ENCODE assay signal across 8 cellular contexts in genomic region chr13:49400755-49401659, GRCh38. TPM values are rescaled to one million over a fixed set of nuclear protein-coding genes. Genes with fewer than 3 reads are reported as not detected.
DNase-seq lines count a peak whose midpoint lies in the region; TF ChIP-seq lines count a peak whose summit lies in the region.

No MANE protein-coding gene starts in this region.

- H3K4me3 ChIP-seq in colonic mucosa, result peak overlapping the region; percentile 12
- peak overlapping the region in 1 of 2 experiments; percentile 63 for H3K4me3 ChIP-seq in mesenchymal stem cell (ENCODE audit: insufficient read depth in 1 of 2, low read depth in 1 of 2, low read length in 2 of 2)
- peak overlapping the region; percentile 45 for H3K4me3 ChIP-seq in urinary bladder (ENCODE audit: low read depth, low read length)

- no peak overlapping the region for H3K14ac ChIP-seq in mesenchymal stem cell (ENCODE audit: low read length in 2 of 2)

- H2BK5ac ChIP-seq in mesenchymal stem cell (ENCODE audit: low read depth, low read length, poor library complexity, severe bottlenecking), result no peak overlapping the region

- in situ Hi-C loops in GM13977 (cut with MboI; ENCODE audit: low pct_unique_long_range_greater_than_20kb, low sequenced_read_pairs, unreplicated experiment), result no loop called here

- H3K9me3 ChIP-seq in colonic mucosa (no peaks in the 10 kb centered on the region), mesenchymal stem cell (ENCODE audit: control insufficient read depth, low read length) (peaks cover 4% of the 10 kb centered on the region)

- TF ChIP-seq CTCF in GM13977 (IDR thresholded peaks at IDR 0.05; ENCODE audit: extremely low read depth, insufficient read depth, missing control alignments) (no peak), colonic mucosa (IDR thresholded peaks at IDR 0.05) (no peak)

- no peak overlapping the region for H4K8ac ChIP-seq in mesenchymal stem cell (ENCODE audit: low read length)

- no peak overlapping the region for H2AFZ ChIP-seq in mesenchymal stem cell (ENCODE audit: low read depth, low read length)

- H3K36me3 ChIP-seq in colonic mucosa, result no peaks in the 10 kb centered on the region
- H3K36me3 ChIP-seq in mesenchymal stem cell (ENCODE audit: control insufficient read depth in 1 of 2, insufficient read depth in 2 of 2, low read depth in 1 of 2, low read length in 2 of 2), result peaks cover 0 to 3% of the 10 kb centered on the region in 2 experiments
- no peaks in the 10 kb centered on the region for H3K36me3 ChIP-seq in urinary bladder (ENCODE audit: insufficient read depth)

- H3K9ac ChIP-seq in colonic mucosa (ENCODE audit: low read depth in 2 of 2, low read length in 2 of 2), result peak overlapping the region in 1 of 2 donors; percentile 7
- peak overlapping the region; percentile 81 for H3K9ac ChIP-seq in mesenchymal stem cell (ENCODE audit: low read length)

- H2AK5ac ChIP-seq in mesenchymal stem cell (ENCODE audit: low read length, severe bottlenecking), result no peak overlapping the region

- H3K23ac ChIP-seq in mesenchymal stem cell (ENCODE audit: low read length in 2 of 2), result no peak overlapping the region

- H2BK120ac ChIP-seq in mesenchymal stem cell (ENCODE audit: low read depth, low read length), result no peak overlapping the region

- no peak overlapping the region for H3K18ac ChIP-seq in mesenchymal stem cell (ENCODE audit: low read depth in 1 of 2, low read length in 2 of 2)

- H2BK15ac ChIP-seq in mesenchymal stem cell (ENCODE audit: low read depth, poor library complexity, severe bottlenecking), result no peak overlapping the region

- H3K4me1 ChIP-seq in colonic mucosa (no peaks in the 10 kb centered on the region), mesenchymal stem cell (ENCODE audit: control insufficient read depth, insufficient read depth, low read depth, low read length) (no peaks in the 10 kb centered on the region), urinary bladder (ENCODE audit: insufficient read depth) (no peaks in the 10 kb centered on the region)

- H3K27ac ChIP-seq in colonic mucosa (peak overlapping the region; percentile 66), mesenchymal stem cell (ENCODE audit: low read length, poor library complexity, severe bottlenecking) (no peak overlapping the region), urinary bladder (ENCODE audit: low read depth) (peak overlapping the region; percentile 39)

- 4% methylated on average over 4 of the region's 7 CpGs for WGBS in mesenchymal stem cell
- WGBS in urinary bladder, result 7% methylated on average over 7 of the region's 7 CpGs

- intact Hi-C loops in colonic mucosa (cut with DNase I), result no loop called here

- H3K4ac ChIP-seq in mesenchymal stem cell (ENCODE audit: low read depth in 1 of 2, low read length in 2 of 2), result no peak overlapping the region

- no peak overlapping the region for H2BK12ac ChIP-seq in mesenchymal stem cell (ENCODE audit: low read length in 2 of 2)

- H3K27me3 ChIP-seq in colonic mucosa (no peaks in the 10 kb centered on the region), mesenchymal stem cell (ENCODE audit: control insufficient read depth in 1 of 2, insufficient read depth in 1 of 2, low read length in 2 of 2) (no peaks in the 10 kb centered on the region)

- H4K91ac ChIP-seq in mesenchymal stem cell (ENCODE audit: low read length), result no peak overlapping the region

- no peak overlapping the region for H3K4me2 ChIP-seq in mesenchymal stem cell (ENCODE audit: low read length, poor library complexity, severe bottlenecking)

- no peaks in the 10 kb centered on the region for H3K79me1 ChIP-seq in mesenchymal stem cell (replicated peaks; ENCODE audit: low read length, poor library complexity, severe bottlenecking)

- DNase-seq in GM13977 (ENCODE audit: low spot score) (peak; percentile 36), Kasumi-1 (lab: John Stamatoyannopoulos, UW) (peak; percentile 41 to 48), colonic mucosa (peak; percentile 44), mesenchymal stem cell (peak; percentile 93), T1000 (lab: John Stamatoyannopoulos, UW) (no peak), NCI-H2029 (lab: John Stamatoyannopoulos, UW) (no peak), GOT3 (lab: John Stamatoyannopoulos, UW) (no peak)

RNA-seq across cellular contexts. Expression of gene CAB39L, which starts 42.9 kb away (rescaled TPM):
- 10 to 100 TPM in 1 of 2 donors, 1 to 10 TPM in 1; 6.1 to 14.5 TPM for total RNA-seq in colonic mucosa
- polyA plus RNA-seq in mesenchymal stem cell (2013, experiment 1 of 2), result 8.7 TPM
- polyA plus RNA-seq in mesenchymal stem cell (2013, experiment 2 of 2), result 9.3 TPM
- 38.7 TPM for total RNA-seq in urinary bladder
- 39.3 TPM for polyA plus RNA-seq in urinary bladder

RNA-seq across cellular contexts. Expression of gene SETDB2, which starts 43.1 kb away (rescaled TPM):
- total RNA-seq in colonic mucosa (1 to 10 TPM; 7.7 to 9.5 TPM), urinary bladder (26.1 TPM)
- 7.4 TPM for polyA plus RNA-seq in mesenchymal stem cell (2013, experiment 1 of 2)
- 7.1 TPM for polyA plus RNA-seq in mesenchymal stem cell (2013, experiment 2 of 2)
- 5.9 TPM for polyA plus RNA-seq in urinary bladder

Comparison
In these comparisons a context has a peak if more than half of its experiments do, and no peak if none do; other contexts are left out.
1. DNase-seq: peak in GM13977 (single experiment), Kasumi-1 (2 of 2), colonic mucosa (single experiment) and mesenchymal stem cell (single experiment); none in T1000 (single experiment), NCI-H2029 (single experiment) and GOT3 (single experiment).